20 cellular contexts compared by ENCODE assay signal in the genomic region with DNA sequence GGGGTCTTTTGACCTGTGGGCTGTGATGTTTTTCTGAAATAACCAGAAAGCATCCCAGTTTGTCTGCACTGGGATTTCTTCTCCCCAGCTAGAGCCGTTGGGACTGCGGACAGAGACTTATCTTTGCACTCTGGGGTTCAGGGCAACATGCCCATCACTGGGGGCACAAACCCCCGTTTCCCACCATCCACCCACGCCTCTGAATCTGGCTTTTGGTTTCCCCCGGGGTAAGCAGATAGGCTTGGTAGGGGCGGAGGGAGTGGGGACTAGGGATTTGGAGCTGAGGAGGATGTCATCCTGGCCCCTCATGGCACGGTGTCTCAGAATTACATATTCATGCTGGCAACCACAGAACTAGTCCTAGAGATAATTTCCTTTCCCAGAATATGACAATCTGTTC.
DNase-seq lines count a peak whose midpoint lies in the region; TF ChIP-seq lines count a peak whose summit lies in the region.
"Had no signal": no experiment of that assay in that cellular context is flagged by ENCODE, and none has a peak within 500 bp of the region (broad histone marks: within the 10 kb centered on the region; RNA-seq: fewer than 3 reads in every experiment).

No MANE protein-coding gene starts in this region.

- H3K4me2 ChIP-seq in H9 (ENCODE audit: insufficient read depth, insufficient read length, low read length) = no peak overlapping the region
- H3K4me2 ChIP-seq: BLaER1 treated with 17β-estradiol and CSF1 and Interleukin-3, amounts not matched to agents 10 nM and 100 nM had no signal

- no peak overlapping the region for H4K5ac ChIP-seq in H9 (ENCODE audit: insufficient read length, low read depth, low read length)

- H2AFZ ChIP-seq in H9 (ENCODE audit: low read length) = no peak overlapping the region

- no peak overlapping the region for H3K4ac ChIP-seq in H9 (ENCODE audit: low read depth, low read length)

- H2AK5ac ChIP-seq in H9 (ENCODE audit: insufficient read length, low read length) = no peak overlapping the region

- peaks cover 0 to 23% (median 13%) of the 10 kb centered on the region in 4 donors for H3K36me3 ChIP-seq in esophagus muscularis mucosa

- no peaks in the 10 kb centered on the region for H4K20me1 ChIP-seq in H9 (ENCODE audit: control insufficient read depth, insufficient read depth, insufficient read length)
- H4K20me1 ChIP-seq: BLaER1 treated with 17β-estradiol and CSF1 and Interleukin-3, amounts not matched to agents 10 nM and 100 nM had no signal

- TF ChIP-seq EP300 in esophagus muscularis mucosa (IDR thresholded peaks at IDR 0.05) = no peak

- no peak overlapping the region for H3K27ac Mint-ChIP-seq in activated naive CD4-positive, alpha-beta T cell treated with anti-CD3 and anti-CD28 coated beads, Interleukin-2, amount 10 ng/mL, durations not matched to agents 7 days and 5 days
- no peak overlapping the region for H3K27ac Mint-ChIP-seq in H9
- H3K27ac Mint-ChIP-seq: CD8-positive, alpha-beta T cell; HFFc6 had no signal

- H3K4me3 ChIP-seq in esophagus muscularis mucosa = no peak overlapping the region
- H3K4me3 ChIP-seq: BLaER1 treated with 17β-estradiol and CSF1 and Interleukin-3, amounts not matched to agents 10 nM and 100 nM; K562 had no signal

- H2BK120ac ChIP-seq in H9 (ENCODE audit: low read depth, low read length, poor library complexity, severe bottlenecking) = no peak overlapping the region

- H2BK20ac ChIP-seq in H9 (ENCODE audit: low read depth, low read length, poor library complexity, severe bottlenecking) = no peak overlapping the region

- no peak overlapping the region for H3T11ph ChIP-seq in H9 (ENCODE audit: low read length)

- H3K4me1 Mint-ChIP-seq in activated naive CD4-positive, alpha-beta T cell treated with anti-CD3 and anti-CD28 coated beads, Interleukin-2, amount 10 ng/mL, durations not matched to agents 7 days and 5 days = peaks cover 21% of the 10 kb centered on the region
- peaks cover 11 to 20% of the 10 kb centered on the region in 2 experiments for H3K4me1 Mint-ChIP-seq in H9

- no peaks in the 10 kb centered on the region for H3K27me3 ChIP-seq in H9 (ENCODE audit: insufficient read depth, low read length)
- no peaks in the 10 kb centered on the region for H3K27me3 ChIP-seq in esophagus muscularis mucosa
- H3K27me3 ChIP-seq: BLaER1 treated with 17β-estradiol and CSF1 and Interleukin-3, amounts not matched to agents 10 nM and 100 nM had no signal

- no peak overlapping the region for H3K56ac ChIP-seq in H9 (ENCODE audit: insufficient read length, low read depth, low read length)

- H4K8ac ChIP-seq in H9 (replicated peaks; ENCODE audit: insufficient read length, low read depth, low read length) = no peak overlapping the region

- H3K14ac ChIP-seq in H9 (ENCODE audit: insufficient read depth, low read length) = no peak overlapping the region

- H3K9me3 ChIP-seq in H9 (ENCODE audit: control insufficient read depth, low read depth, low read length) (no peaks in the 10 kb centered on the region), esophagus muscularis mucosa (no peaks in the 10 kb centered on the region)
- H3K9me3 ChIP-seq: BLaER1 treated with 17β-estradiol and CSF1 and Interleukin-3, amounts not matched to agents 10 nM and 100 nM had no signal

- intact Hi-C loops in esophagus muscularis mucosa (cut with DNase I) = loop anchor here (10.0 kb wide), 1 partner anchor 542 kb away; no protein-coding TSS in a partner anchor

- CTCF ChIA-PET in activated naive CD4-positive, alpha-beta T cell treated with anti-CD3 and anti-CD28 coated beads, Interleukin-2, amount 10 ng/mL, durations not matched to agents 7 days and 5 days (lab: Charles Lee) = interaction anchor here (1.0 to 1.4 kb wide), 2 partner anchors 79 to 156 kb away, joined by 3 to 5 read pairs; no protein-coding TSS in a partner anchor

- no peak overlapping the region for H3K23ac ChIP-seq in H9 (ENCODE audit: insufficient read length, low read depth, low read length)

- DNase-seq in activated naive CD4-positive, alpha-beta T cell treated with anti-CD3 and anti-CD28 coated beads, Interleukin-2, amount 10 ng/mL, durations not matched to agents 7 days and 5 days = peak; percentile 17
- no peak for DNase-seq in activated naive CD4-positive, alpha-beta T cell treated with Interleukin-2 at 50 U/mL for 16 hours
- DNase-seq in H9 (peak; percentile 16), esophagus muscularis mucosa (ENCODE audit: extremely low spot score) (peak; percentile 55), ureter (ENCODE audit: low spot score) (peak; percentile 12), DMS79 (lab: John Stamatoyannopoulos, UW) (no peak)
- DNase-seq in activated CD4-positive, CD25-positive, alpha-beta regulatory T cell (lab: John Stamatoyannopoulos, UW) = no peak
- DNase-seq: Calu3, DMS53, HFFc6, NCI-H1105 treated with DMSO at 0.1 percent for 48 hours, NCI-H1694, NCI-H2081 treated with DMSO at 0.1 percent for 48 hours, NCI-H446 treated with DMSO at 0.1 percent for 48 hours, NCI-H748 treated with DMSO at 0.1 percent for 48 hours, OCI-M1, Right ventricle myocardium superior had no signal

- no peak overlapping the region for H2BK12ac ChIP-seq in H9 (ENCODE audit: insufficient read length, low read depth, low read length)

- no peaks in the 10 kb centered on the region for H3K4me1 ChIP-seq in H9 (ENCODE audit: insufficient read depth, low read length)
- H3K4me1 ChIP-seq in esophagus muscularis mucosa = peaks cover 3 to 10% (median 9%) of the 10 kb centered on the region in 4 donors

- no CpG with 5 or more reads among the region's 7 CpGs for WGBS in H9 (ENCODE audit: extremely low coverage, insufficient read length, low lambda C conversion rate)
- WGBS in esophagus muscularis mucosa = 96% methylated on average over 6 of the region's 7 CpGs

- H3K79me1 ChIP-seq in H9 (ENCODE audit: insufficient read depth, low read depth, low read length, poor library complexity, severe bottlenecking) = no peaks in the 10 kb centered on the region

- no peak overlapping the region for H3K18ac ChIP-seq in H9 (ENCODE audit: insufficient read length, low read depth, low read length)

- no peaks in the 10 kb centered on the region for H3K9me3 Mint-ChIP-seq in activated naive CD4-positive, alpha-beta T cell treated with anti-CD3 and anti-CD28 coated beads, Interleukin-2, amount 10 ng/mL, durations not matched to agents 7 days and 5 days
- no peaks in the 10 kb centered on the region for H3K9me3 Mint-ChIP-seq in H9
- H3K9me3 Mint-ChIP-seq: CD8-positive, alpha-beta T cell; HFFc6 had no signal

- H2BK15ac ChIP-seq in H9 (ENCODE audit: low read depth, low read length) = no peak overlapping the region

- no peak overlapping the region for H4K91ac ChIP-seq in H9 (ENCODE audit: insufficient read length, low read depth, low read length)

- H3K27me3 Mint-ChIP-seq in activated naive CD4-positive, alpha-beta T cell treated with anti-CD3 and anti-CD28 coated beads, Interleukin-2, amount 10 ng/mL, durations not matched to agents 7 days and 5 days = no peaks in the 10 kb centered on the region
- no peaks in the 10 kb centered on the region for H3K27me3 Mint-ChIP-seq in H9 (ENCODE audit: low read depth)

- H3K4me3 Mint-ChIP-seq in activated naive CD4-positive, alpha-beta T cell treated with anti-CD3 and anti-CD28 coated beads, Interleukin-2, amount 10 ng/mL, durations not matched to agents 7 days and 5 days = no peak overlapping the region
- no peak overlapping the region for H3K4me3 Mint-ChIP-seq in H9
- H3K4me3 Mint-ChIP-seq: CD8-positive, alpha-beta T cell; HFFc6 had no signal

- TF ChIP-seq POLR2A in esophagus muscularis mucosa (IDR thresholded peaks at IDR 0.05; ENCODE audit: low read depth) = no peak

- H3K23me2 ChIP-seq in H9 (ENCODE audit: insufficient read length, low read depth, low read length, poor library complexity, severe bottlenecking) = no peaks in the 10 kb centered on the region

- no peaks in the 10 kb centered on the region for H3K79me2 ChIP-seq in H9 (ENCODE audit: insufficient read depth, low read length)

- no peak for TF ChIP-seq CTCF in H9 (conservative IDR thresholded peaks at IDR 0.05)
- TF ChIP-seq CTCF in esophagus muscularis mucosa (IDR thresholded peaks at IDR 0.05) = no peak

- peaks cover 9% of the 10 kb centered on the region for H3K36me3 Mint-ChIP-seq in activated naive CD4-positive, alpha-beta T cell treated with anti-CD3 and anti-CD28 coated beads, Interleukin-2, amount 10 ng/mL, durations not matched to agents 7 days and 5 days
- peaks cover 0 to 15% (median 14%) of the 10 kb centered on the region in 3 experiments; a peak in 4 of 7 replicates for H3K36me3 Mint-ChIP-seq in H9 (ENCODE audit: insufficient read depth in 1 of 3, low read depth in 3 of 3)

- H3K27ac ChIP-seq in H9 (ENCODE audit: insufficient read length, low read depth, low read length) (no peak overlapping the region), esophagus muscularis mucosa (replicated peaks in 1 of 4) (no peak overlapping the region)

- no peak overlapping the region for H3K9ac ChIP-seq in H9 (ENCODE audit: extremely low read depth, insufficient read length, low read length)
- H3K9ac ChIP-seq: BLaER1 treated with 17β-estradiol and CSF1 and Interleukin-3, amounts not matched to agents 10 nM and 100 nM had no signal

- no peak overlapping the region for H2BK5ac ChIP-seq in H9 (ENCODE audit: insufficient read length, low read length)

Comparison
In these comparisons a context has a peak if more than half of its experiments do, and no peak if none do; other contexts are left out.
1. DNase-seq: peak in activated naive CD4-positive, alpha-beta T cell treated with anti-CD3 and anti-CD28 coated beads, Interleukin-2, amount 10 ng/mL, durations not matched to agents 7 days and 5 days (single experiment), H9 (single experiment), esophagus muscularis mucosa (single experiment) and ureter (single experiment); none in activated naive CD4-positive, alpha-beta T cell treated with Interleukin-2 at 50 U/mL for 16 hours (single experiment), DMS79 (single experiment) and activated CD4-positive, CD25-positive, alpha-beta regulatory T cell (0 of 4).